ENCODE assay signal across 12 cellular contexts in genomic region chr5:134540747-134541733, GRCh38. TPM values are rescaled to one million over a fixed set of nuclear protein-coding genes. Genes with fewer than 3 reads are reported as not detected.
DNase-seq lines count a peak whose midpoint lies in the region; ATAC-seq and TF ChIP-seq lines count a peak whose summit lies in the region.
"Had no signal": no experiment of that assay in that cellular context is flagged by ENCODE, and none has a peak within 500 bp of the region (broad histone marks: within the 10 kb centered on the region; RNA-seq: fewer than 3 reads in every experiment).

No MANE protein-coding gene starts in this region.

- H3K27me3 Mint-ChIP-seq in activated CD4-positive, alpha-beta memory T cell treated with anti-CD3 and anti-CD28 coated beads for 36 hours: no peaks in the 10 kb centered on the region
- no peaks in the 10 kb centered on the region for H3K27me3 Mint-ChIP-seq in activated CD4-positive, alpha-beta memory T cell treated with anti-CD3 and anti-CD28 coated beads, Interleukin-2, amount 10 ng/mL, durations not matched to agents 7 days and 5 days
- H3K27me3 Mint-ChIP-seq in H9 (ENCODE audit: low read depth) (no peaks in the 10 kb centered on the region), mesothelial cell of epicardium (ENCODE audit: low read depth) (no peaks in the 10 kb centered on the region)
- H3K27me3 Mint-ChIP-seq in stimulated activated memory B cell treated with anti-CD40 and anti-IgM and Interleukin-4, amounts not matched to agents 10 μg/mL and 1 μg/mL and 100 μg/mL, for 72 hours: no peaks in the 10 kb centered on the region
- H3K27me3 Mint-ChIP-seq: progenitor cell of endocrine pancreas, T-cell had no signal

- no peak overlapping the region for H4K91ac ChIP-seq in H9 (ENCODE audit: insufficient read length, low read depth, low read length)

- POLR2A ChIA-PET in activated CD4-positive, alpha-beta memory T cell treated with anti-CD3 and anti-CD28 coated beads for 36 hours (lab: Charles Lee): interaction anchor here (0.6 kb wide), 1 partner anchor 419 kb away, joined by 3 read pairs; no protein-coding TSS in a partner anchor
- POLR2A ChIA-PET in activated CD4-positive, alpha-beta memory T cell treated with anti-CD3 and anti-CD28 coated beads, Interleukin-2, amount 10 ng/mL, durations not matched to agents 7 days and 5 days (lab: Charles Lee): interaction anchor here (0.8 to 1.7 kb wide), 5 partner anchors 12 to 169 kb away, joined by 3 to 7 read pairs (median 4); partner anchors contain the start of genes JADE2 and UBE2B
- POLR2A ChIA-PET in OCI-LY7 (lab: Charles Lee): interaction anchor here (0.6 to 1.3 kb wide), 7 partner anchors 10 to 130 kb away, joined by 3 to 5 read pairs (median 3); partner anchors contain the start of gene CDKN2AIPNL

- no peak overlapping the region for H2AK5ac ChIP-seq in H9 (ENCODE audit: insufficient read length, low read length)

- no TSS peak for BruUV-seq in OCI-LY7 (replicated peaks; lab: Mats Ljungman, UMichigan)

- CTCF ChIA-PET in activated CD4-positive, alpha-beta memory T cell treated with anti-CD3 and anti-CD28 coated beads for 36 hours (lab: Charles Lee): interaction anchor here (1.2 to 5.9 kb wide), 3 partner anchors 13 to 46 kb away, joined by 4 to 28 read pairs (median 10); no protein-coding TSS in a partner anchor
- CTCF ChIA-PET in activated CD4-positive, alpha-beta memory T cell treated with anti-CD3 and anti-CD28 coated beads, Interleukin-2, amount 10 ng/mL, durations not matched to agents 7 days and 5 days (lab: Charles Lee): interaction anchor here (0.7 to 2.9 kb wide), 3 partner anchors 14 to 129 kb away, joined by 4 to 6 read pairs (median 4); partner anchors contain the start of gene CDKN2AIPNL
- CTCF ChIA-PET in OCI-LY7 (lab: Charles Lee; ENCODE audit: unreplicated experiment): interaction anchor here (0.6 kb wide), 1 partner anchor 84 kb away, joined by 4 read pairs; no protein-coding TSS in a partner anchor

- no peak overlapping the region for H3K4me3 ChIP-seq in OCI-LY7 (ENCODE audit: low read depth, low read length, poor library complexity, severe bottlenecking)

- no peaks in the 10 kb centered on the region for H3K9me3 Mint-ChIP-seq in activated CD4-positive, alpha-beta memory T cell treated with anti-CD3 and anti-CD28 coated beads for 36 hours
- H3K9me3 Mint-ChIP-seq in activated CD4-positive, alpha-beta memory T cell treated with anti-CD3 and anti-CD28 coated beads, Interleukin-2, amount 10 ng/mL, durations not matched to agents 7 days and 5 days: no peaks in the 10 kb centered on the region
- no peaks in the 10 kb centered on the region for H3K9me3 Mint-ChIP-seq in H9
- H3K9me3 Mint-ChIP-seq in stimulated activated memory B cell treated with anti-CD40 and anti-IgM and Interleukin-4, amounts not matched to agents 10 μg/mL and 1 μg/mL and 100 μg/mL, for 72 hours: no peaks in the 10 kb centered on the region
- no peaks in the 10 kb centered on the region for H3K9me3 Mint-ChIP-seq in mesothelial cell of epicardium
- H3K9me3 Mint-ChIP-seq: T-cell had no signal

- H2BK5ac ChIP-seq in H9 (ENCODE audit: insufficient read length, low read length): no peak overlapping the region

- H2BK15ac ChIP-seq in H9 (ENCODE audit: low read depth, low read length): no peak overlapping the region

- H3K79me2 ChIP-seq in H9 (ENCODE audit: insufficient read depth, low read length): peaks cover 2% of the 10 kb centered on the region; the same call in 1 of the 2 replicates
- peaks cover 7% of the 10 kb centered on the region; the same call in 1 of the 2 replicates for H3K79me2 ChIP-seq in OCI-LY7 (ENCODE audit: insufficient read depth, low read depth, low read length)

- intact Hi-C loops in activated CD4-positive, alpha-beta memory T cell treated with anti-CD3 and anti-CD28 coated beads for 36 hours (cut with micrococcal nuclease): loop anchor here (2.0 to 5.0 kb wide), 2 partner anchors 14 to 169 kb away; partner anchors contain the start of gene UBE2B
- intact Hi-C loops in OCI-LY7 (cut with micrococcal nuclease; ENCODE audit: unreplicated experiment): loop anchor here (10.0 kb wide), 1 partner anchor 504 kb away; no protein-coding TSS in a partner anchor

- H2AFZ ChIP-seq in H9 (ENCODE audit: low read length): no peak overlapping the region
- H2AFZ ChIP-seq in OCI-LY7 (ENCODE audit: low read length): no peak overlapping the region

- H4K20me1 ChIP-seq in H9 (ENCODE audit: control insufficient read depth, insufficient read depth, insufficient read length) (no peaks in the 10 kb centered on the region), OCI-LY7 (ENCODE audit: insufficient read depth, low read length) (no peaks in the 10 kb centered on the region)

- no peak overlapping the region for H4K5ac ChIP-seq in H9 (ENCODE audit: insufficient read length, low read depth, low read length)

- no peak overlapping the region for H2BK20ac ChIP-seq in H9 (ENCODE audit: low read depth, low read length, poor library complexity, severe bottlenecking)

- H4K8ac ChIP-seq in H9 (replicated peaks; ENCODE audit: insufficient read length, low read depth, low read length): no peak overlapping the region

- WGBS in H9 (ENCODE audit: extremely low coverage, insufficient read length, low lambda C conversion rate): no CpG with 5 or more reads among the region's 15 CpGs

- H2BK12ac ChIP-seq in H9 (ENCODE audit: insufficient read length, low read depth, low read length): peak overlapping the region; percentile 74

- no peak overlapping the region for H3K4me3 Mint-ChIP-seq in activated CD4-positive, alpha-beta memory T cell treated with anti-CD3 and anti-CD28 coated beads for 36 hours
- no peak overlapping the region for H3K4me3 Mint-ChIP-seq in activated CD4-positive, alpha-beta memory T cell treated with anti-CD3 and anti-CD28 coated beads, Interleukin-2, amount 10 ng/mL, durations not matched to agents 7 days and 5 days
- 0 out of 5 replicates have a peak overlapping the region, but pooled peaks of 1 of the 2 experiments have one; percentile 13 for H3K4me3 Mint-ChIP-seq in H9
- peak overlapping the region; percentile 45 for H3K4me3 Mint-ChIP-seq in stimulated activated memory B cell treated with anti-CD40 and anti-IgM and Interleukin-4, amounts not matched to agents 10 μg/mL and 1 μg/mL and 100 μg/mL, for 72 hours
- H3K4me3 Mint-ChIP-seq in mesothelial cell of epicardium: no peak overlapping the region
- H3K4me3 Mint-ChIP-seq: T-cell had no signal

- H3K4me1 ChIP-seq in H9 (ENCODE audit: insufficient read depth, low read length): peaks cover 4% of the 10 kb centered on the region; the same call in 1 of the 2 replicates
- H3K4me1 ChIP-seq in OCI-LY7 (ENCODE audit: insufficient read depth, low read length, poor library complexity, severe bottlenecking): peaks cover 74% of the 10 kb centered on the region

- H3K9ac ChIP-seq in H9 (ENCODE audit: extremely low read depth, insufficient read length, low read length): no peak overlapping the region

- H3K14ac ChIP-seq in H9 (ENCODE audit: insufficient read depth, low read length): no peak overlapping the region

- TF ChIP-seq CTCF in H9 (conservative IDR thresholded peaks at IDR 0.05): no peak
- no peak for TF ChIP-seq CTCF in OCI-LY7 (conservative IDR thresholded peaks at IDR 0.05; ENCODE audit: low read length)
- no peak for TF ChIP-seq CTCF in mesothelial cell of epicardium (IDR thresholded peaks at IDR 0.05; ENCODE audit: unreplicated experiment)

- no peaks in the 10 kb centered on the region for H3K9me2 ChIP-seq in OCI-LY7 (ENCODE audit: insufficient read depth, low read length)

- H2BK120ac ChIP-seq in H9 (ENCODE audit: low read depth, low read length, poor library complexity, severe bottlenecking): no peak overlapping the region

- H3K23me2 ChIP-seq in H9 (ENCODE audit: insufficient read length, low read depth, low read length, poor library complexity, severe bottlenecking): no peaks in the 10 kb centered on the region

- peak; percentile 82 for ATAC-seq in stimulated activated memory B cell treated with anti-CD40 and anti-IgM and Interleukin-4, amounts not matched to agents 10 μg/mL and 1 μg/mL and 100 μg/mL, for 72 hours
- ATAC-seq: T-cell had no signal

- H3K79me1 ChIP-seq in H9 (ENCODE audit: insufficient read depth, low read depth, low read length, poor library complexity, severe bottlenecking): no peaks in the 10 kb centered on the region

- peak overlapping the region; percentile 25 for H3K27ac ChIP-seq in H9 (ENCODE audit: insufficient read length, low read depth, low read length)
- H3K27ac ChIP-seq in OCI-LY7 (ENCODE audit: low read depth, low read length, poor library complexity, severe bottlenecking): peak overlapping the region; percentile 61

- H3K27me3 ChIP-seq in H9 (ENCODE audit: insufficient read depth, low read length): no peaks in the 10 kb centered on the region

- no peak overlapping the region for H3K56ac ChIP-seq in H9 (ENCODE audit: insufficient read length, low read depth, low read length)

- peak overlapping the region; percentile 59 for H3K27ac Mint-ChIP-seq in activated CD4-positive, alpha-beta memory T cell treated with anti-CD3 and anti-CD28 coated beads for 36 hours
- H3K27ac Mint-ChIP-seq in activated CD4-positive, alpha-beta memory T cell treated with anti-CD3 and anti-CD28 coated beads, Interleukin-2, amount 10 ng/mL, durations not matched to agents 7 days and 5 days: no peak overlapping the region
- H3K27ac Mint-ChIP-seq in H9 (peak overlapping the region in 2 of 3 experiments; percentile 74 to 99; a peak in 4 of 7 replicates), mesothelial cell of epicardium (no peak overlapping the region)
- H3K27ac Mint-ChIP-seq in stimulated activated memory B cell treated with anti-CD40 and anti-IgM and Interleukin-4, amounts not matched to agents 10 μg/mL and 1 μg/mL and 100 μg/mL, for 72 hours: peak overlapping the region; percentile 87
- H3K27ac Mint-ChIP-seq: progenitor cell of endocrine pancreas, T-cell had no signal

- peaks cover 59% of the 10 kb centered on the region for H3K36me3 ChIP-seq in OCI-LY7 (ENCODE audit: insufficient read depth, low read length)

- H3K4me2 ChIP-seq in H9 (ENCODE audit: insufficient read depth, insufficient read length, low read length): no peak overlapping the region
- peak overlapping the region; percentile 54 for H3K4me2 ChIP-seq in OCI-LY7 (ENCODE audit: low read length)

- no peak overlapping the region for H3K23ac ChIP-seq in H9 (ENCODE audit: insufficient read length, low read depth, low read length)

- no peak overlapping the region for H3T11ph ChIP-seq in H9 (ENCODE audit: low read length)

- H3K9me3 ChIP-seq in H9 (ENCODE audit: control insufficient read depth, low read depth, low read length): no peaks in the 10 kb centered on the region
- H3K9me3 ChIP-seq in OCI-LY7 (ENCODE audit: low read length): no peaks in the 10 kb centered on the region

- peaks cover 38% of the 10 kb centered on the region for H3K36me3 Mint-ChIP-seq in activated CD4-positive, alpha-beta memory T cell treated with anti-CD3 and anti-CD28 coated beads for 36 hours
- peaks cover 45% of the 10 kb centered on the region for H3K36me3 Mint-ChIP-seq in activated CD4-positive, alpha-beta memory T cell treated with anti-CD3 and anti-CD28 coated beads, Interleukin-2, amount 10 ng/mL, durations not matched to agents 7 days and 5 days (ENCODE audit: low read depth)
- H3K36me3 Mint-ChIP-seq in H9 (ENCODE audit: insufficient read depth in 1 of 3, low read depth in 3 of 3) (peaks cover 13 to 84% (median 48%) of the 10 kb centered on the region in 3 experiments), mesothelial cell of epicardium (peaks cover 6% of the 10 kb centered on the region)
- H3K36me3 Mint-ChIP-seq in stimulated activated memory B cell treated with anti-CD40 and anti-IgM and Interleukin-4, amounts not matched to agents 10 μg/mL and 1 μg/mL and 100 μg/mL, for 72 hours: peaks cover 42% of the 10 kb centered on the region

- H3K4ac ChIP-seq in H9 (ENCODE audit: low read depth, low read length): no peak overlapping the region

- no peak overlapping the region for H3K18ac ChIP-seq in H9 (ENCODE audit: insufficient read length, low read depth, low read length)

- H3K4me1 Mint-ChIP-seq in activated CD4-positive, alpha-beta memory T cell treated with anti-CD3 and anti-CD28 coated beads for 36 hours (ENCODE audit: low read depth): peaks cover 71% of the 10 kb centered on the region
- peaks cover 47% of the 10 kb centered on the region for H3K4me1 Mint-ChIP-seq in activated CD4-positive, alpha-beta memory T cell treated with anti-CD3 and anti-CD28 coated beads, Interleukin-2, amount 10 ng/mL, durations not matched to agents 7 days and 5 days
- H3K4me1 Mint-ChIP-seq in H9: peaks cover 46 to 56% of the 10 kb centered on the region in 2 experiments
- H3K4me1 Mint-ChIP-seq in stimulated activated memory B cell treated with anti-CD40 and anti-IgM and Interleukin-4, amounts not matched to agents 10 μg/mL and 1 μg/mL and 100 μg/mL, for 72 hours: peaks cover 84% of the 10 kb centered on the region
- peaks cover 6% of the 10 kb centered on the region for H3K4me1 Mint-ChIP-seq in mesothelial cell of epicardium

- no peak for DNase-seq in activated CD4-positive, alpha-beta memory T cell treated with anti-CD3 and anti-CD28 coated beads for 36 hours
- no peak for DNase-seq in activated CD4-positive, alpha-beta memory T cell treated with anti-CD3 and anti-CD28 coated beads, Interleukin-2, amount 10 ng/mL, durations not matched to agents 7 days and 5 days
- no peak for DNase-seq in H9
- no peak for DNase-seq in OCI-LY7 (ENCODE audit: low spot score)
- no peak for DNase-seq in stimulated activated CD4-positive, alpha-beta T cell treated with anti-CD3 and anti-CD28 coated beads, Interleukin-1b, Interleukin-23, amount 100 ng/mL, for 48 hours
- DNase-seq in mesothelial cell of epicardium (ENCODE audit: low spot score in 2 of 2, unreplicated experiment in 2 of 2): no peak
- DNase-seq in NCI-H446 treated with DMSO at 0.1 percent for 48 hours (lab: John Stamatoyannopoulos, UW): no peak
- DNase-seq: KBM-7, NCI-H69, T-cell had no signal

RNA-seq across cellular contexts. Expression of gene JADE2, which starts 15.6 kb away (rescaled TPM):
- 10 to 100 TPM; 79.4 to 81.6 TPM for total RNA-seq in activated CD4-positive, alpha-beta memory T cell treated with anti-CD3 and anti-CD28 coated beads for 36 hours
- 10 to 100 TPM; 72.7 to 73.5 TPM for total RNA-seq in activated CD4-positive, alpha-beta memory T cell treated with anti-CD3 and anti-CD28 coated beads, Interleukin-2, amount 10 ng/mL, durations not matched to agents 7 days and 5 days
- 99.7 and 101 TPM in 2 replicates for total RNA-seq in H9 (2021)
- 32.3 and 37.6 TPM in 2 replicates for total RNA-seq in OCI-LY7 (2014; rRNA removed; shearing (Covaris generic))
- 67.0 and 70.5 TPM in 2 replicates for total RNA-seq in OCI-LY7 (2022)
- total RNA-seq in mesothelial cell of epicardium: 24.7 to 26.4 TPM (median 25.2 TPM) in 3 replicates

Comparison
In these comparisons a context has a peak if more than half of its experiments do, and no peak if none do; other contexts are left out.
1. H3K27ac Mint-ChIP-seq: peak in activated CD4-positive, alpha-beta memory T cell treated with anti-CD3 and anti-CD28 coated beads for 36 hours (single experiment), H9 (2 of 3) and stimulated activated memory B cell treated with anti-CD40 and anti-IgM and Interleukin-4, amounts not matched to agents 10 μg/mL and 1 μg/mL and 100 μg/mL, for 72 hours (single experiment); none in activated CD4-positive, alpha-beta memory T cell treated with anti-CD3 and anti-CD28 coated beads, Interleukin-2, amount 10 ng/mL, durations not matched to agents 7 days and 5 days (single experiment) and mesothelial cell of epicardium (single experiment).